In genomic region chr11:37468344-37468743, GRCh38 we compare ENCODE assay signal across 22 cellular contexts.
DNase-seq lines count a peak whose midpoint lies in the region; ATAC-seq, FAIRE-seq and TF ChIP-seq lines count a peak whose summit lies in the region.
"Had no signal": no experiment of that assay in that cellular context is flagged by ENCODE, and none has a peak within 500 bp of the region (broad histone marks: within the 10 kb centered on the region; RNA-seq: fewer than 3 reads in every experiment).

No MANE protein-coding gene starts in this region.

- H3K79me2 ChIP-seq in PC-3 (ENCODE audit: low read length) (no peaks in the 10 kb centered on the region), H1 (ENCODE audit: control insufficient read depth in 1 of 2, insufficient read depth in 2 of 2, low read length in 2 of 2) (no peaks in the 10 kb centered on the region)

- intact Hi-C loops in PC-3 (cut with micrococcal nuclease): loop anchor here (5.0 kb wide), 1 partner anchor 59 kb away; no protein-coding TSS in a partner anchor

- no peak overlapping the region for H3K4ac ChIP-seq in H1 (replicated peaks; ENCODE audit: insufficient read length, low read depth, low read length)

- H3K27ac ChIP-seq in PC-3 (ENCODE audit: low read length) (no peak overlapping the region), H1 (ENCODE audit: low read depth, low read length) (no peak overlapping the region), liver (ENCODE audit: low read depth in 1 of 2, low read length in 2 of 2) (no peak overlapping the region)
- H3K27ac ChIP-seq: GM23248, HL-60, KMS-11 had no signal

- H3K18ac ChIP-seq in H1 (ENCODE audit: extremely low read depth, low read length): no peak overlapping the region

- TF ChIP-seq RAD21 in H1 (IDR thresholded peaks at IDR 0.05 in 1 of 2, conservative IDR thresholded peaks at IDR 0.05 in 1 of 2; ENCODE audit: low read depth in 2 of 2, low read length in 2 of 2) (no peak), liver (IDR thresholded peaks at IDR 0.05) (no peak)

- POLR2A ChIA-PET in PC-3 (lab: Charles Lee; ENCODE audit: unreplicated experiment) (no interaction called here), H1 (lab: Charles Lee; ENCODE audit: partially characterized antibody) (no interaction called here)

- H2BK15ac ChIP-seq in H1 (ENCODE audit: low read length): no peak overlapping the region

- 0 out of 2 replicates have a peak overlapping the region, but pooled peaks have one; percentile 16 for H2AFZ ChIP-seq in PC-3 (ENCODE audit: low read length)
- no peak overlapping the region for H2AFZ ChIP-seq in H1 (ENCODE audit: low read length)
- H2AFZ ChIP-seq: GM23248 had no signal

- H3K9ac ChIP-seq in PC-3 (ENCODE audit: low read length) (no peak overlapping the region), H1 (replicated peaks in 1 of 4; ENCODE audit: extremely low read depth in 1 of 4, low read depth in 3 of 4, low read length in 3 of 4) (no peak overlapping the region), liver (ENCODE audit: low read depth in 1 of 2, low read length in 2 of 2) (no peak overlapping the region)
- H3K9ac ChIP-seq: GM23248, KMS-11 had no signal

- H2BK12ac ChIP-seq in H1 (ENCODE audit: low read depth, low read length): no peak overlapping the region

- H3K9me3 ChIP-seq in PC-3 (ENCODE audit: low read length) (no peaks in the 10 kb centered on the region), H1 (ENCODE audit: insufficient read depth in 2 of 2, low read depth in 1 of 2, low read length in 1 of 2) (no peaks in the 10 kb centered on the region), liver (ENCODE audit: control insufficient read depth in 4 of 4, low read length in 3 of 4) (no peaks in the 10 kb centered on the region)
- H3K9me3 ChIP-seq: BE2C had no signal

- TF ChIP-seq CTCF in PC-3 (conservative IDR thresholded peaks at IDR 0.05; ENCODE audit: low read depth, low read length): no peak
- no peak for TF ChIP-seq CTCF in H1 (IDR thresholded peaks at IDR 0.05; ENCODE audit: control extremely low read depth in 1 of 3, insufficient read depth in 1 of 3, low read depth in 1 of 3, low read length in 3 of 3)
- no peak for TF ChIP-seq CTCF in liver (IDR thresholded peaks at IDR 0.05; ENCODE audit: low read depth, low read length, missing input control)

- no peak for TF ChIP-seq POLR2A in H1 (IDR thresholded peaks at IDR 0.05; ENCODE audit: control extremely low read depth in 1 of 2, low read depth in 2 of 2, low read length in 2 of 2)

- H4K20me1 ChIP-seq in PC-3 (ENCODE audit: low read length): no peaks in the 10 kb centered on the region
- no peaks in the 10 kb centered on the region for H4K20me1 ChIP-seq in H1 (replicated peaks in 1 of 2; ENCODE audit: control insufficient read depth in 1 of 2, insufficient read depth in 2 of 2, low read length in 2 of 2)

- no peaks in the 10 kb centered on the region for H3K9me2 ChIP-seq in PC-3 (replicated peaks; ENCODE audit: low read length)

- TF ChIP-seq EP300 in H1 (IDR thresholded peaks at IDR 0.05; ENCODE audit: borderline replicate concordance in 1 of 2, low read depth in 2 of 2, low read length in 2 of 2): no peak

- no peaks in the 10 kb centered on the region for H3K4me1 ChIP-seq in PC-3 (ENCODE audit: insufficient read depth, low read length)
- no peaks in the 10 kb centered on the region for H3K4me1 ChIP-seq in H1 (replicated peaks in 1 of 4; ENCODE audit: control insufficient read depth in 3 of 4, insufficient read depth in 4 of 4, low read length in 3 of 4)
- peaks cover 0 to 2% (median 0%) of the 10 kb centered on the region in 4 donors for H3K4me1 ChIP-seq in liver (ENCODE audit: control insufficient read depth in 4 of 4, insufficient read depth in 4 of 4, low read length in 3 of 4)
- H3K4me1 ChIP-seq: BE2C had no signal

- no TSS peak for BruUV-seq in PC-3 (replicated peaks; lab: Mats Ljungman, UMichigan)

- ATAC-seq in PC-3 (no peak), HG03095 (IDR thresholded peaks at IDR 0.05; ENCODE audit: unreplicated experiment) (no peak)

- H3K36me3 ChIP-seq in PC-3 (ENCODE audit: low read depth, low read length) (no peaks in the 10 kb centered on the region), H1 (ENCODE audit: control insufficient read depth in 2 of 4, insufficient read depth in 4 of 4, low read length in 3 of 4) (no peaks in the 10 kb centered on the region), liver (ENCODE audit: control insufficient read depth in 4 of 4, insufficient read depth in 3 of 4, low read depth in 1 of 4, low read length in 3 of 4) (no peaks in the 10 kb centered on the region)
- H3K36me3 ChIP-seq: BE2C had no signal

- no peak overlapping the region for H2BK20ac ChIP-seq in H1 (ENCODE audit: low read length)

- H2AK5ac ChIP-seq in H1 (ENCODE audit: low read depth, low read length): no peak overlapping the region

- H3K56ac ChIP-seq in H1 (replicated peaks; ENCODE audit: insufficient read length, low read depth, low read length): no peak overlapping the region

- H3K4me2 ChIP-seq in PC-3 (ENCODE audit: low read length): no peak overlapping the region
- H3K4me2 ChIP-seq in H1 (ENCODE audit: insufficient read depth in 1 of 2, low read depth in 2 of 2, low read length in 2 of 2): no peak overlapping the region
- H3K4me2 ChIP-seq: KMS-11 had no signal

- H3K23me2 ChIP-seq in H1 (ENCODE audit: low read depth, low read length): no peaks in the 10 kb centered on the region

- no peak overlapping the region for H2BK120ac ChIP-seq in H1 (replicated peaks; ENCODE audit: low read depth, low read length)

- H4K8ac ChIP-seq in H1 (ENCODE audit: extremely low read depth, insufficient read depth, low read length): no peak overlapping the region

- H3F3A ChIP-seq in PC-3 (ENCODE audit: low read length, unreplicated experiment): no peaks in the 10 kb centered on the region

- H3K79me1 ChIP-seq in H1 (ENCODE audit: low read depth, low read length): no peaks in the 10 kb centered on the region

- no peak overlapping the region for H3K4me3 ChIP-seq in PC-3 (ENCODE audit: low read length)
- no peak overlapping the region for H3K4me3 ChIP-seq in H1 (ENCODE audit: extremely low read depth in 1 of 4, insufficient read depth in 2 of 4, low read depth in 3 of 4, low read length in 4 of 4)
- no peak overlapping the region for H3K4me3 ChIP-seq in liver (ENCODE audit: low read depth in 1 of 3, low read length in 3 of 3)
- H3K4me3 ChIP-seq: GM23248 had no signal

- no peak for FAIRE-seq in H1 (lab: Jason Lieb, UNC)
- FAIRE-seq: A204.1, D721Med, GM12892, GM18507 had no signal

- no peaks in the 10 kb centered on the region for H3K27me3 ChIP-seq in PC-3 (ENCODE audit: low read length)
- H3K27me3 ChIP-seq in H1 (replicated peaks in 1 of 4; ENCODE audit: control insufficient read depth in 3 of 4, extremely low read depth in 1 of 4, insufficient read depth in 3 of 4, low read length in 3 of 4): no peaks in the 10 kb centered on the region
- no peaks in the 10 kb centered on the region for H3K27me3 ChIP-seq in liver (ENCODE audit: control insufficient read depth in 4 of 4, insufficient read depth in 4 of 4, low read length in 3 of 4)
- H3K27me3 ChIP-seq: BE2C had no signal

- H3K14ac ChIP-seq in H1 (ENCODE audit: insufficient read length): no peak overlapping the region

- no peak overlapping the region for H2BK5ac ChIP-seq in H1 (ENCODE audit: low read depth, low read length)

- no peak overlapping the region for H3K23ac ChIP-seq in H1 (ENCODE audit: insufficient read length)

- 90% methylated on average over 4 of the region's 4 CpGs; no CpG with 5 or more reads in 1 of the 2 experiments for WGBS in H1 (ENCODE audit: extremely low coverage in 1 of 2, insufficient coverage in 1 of 2, insufficient read length in 1 of 2, insufficient replicate concordance in 2 of 2, low coverage in 1 of 2, low lambda C conversion rate in 2 of 2, missing lambda C conversion rate in 1 of 2), 2 experiments
- 43% methylated on average over 4 of the region's 4 CpGs for WGBS in liver

- H4K91ac ChIP-seq in H1 (replicated peaks; ENCODE audit: insufficient read length, low read length): no peak overlapping the region

- CTCF ChIA-PET in PC-3 (lab: Charles Lee): no interaction called here
- CTCF ChIA-PET in H1 (lab: Charles Lee; ENCODE audit: partially characterized antibody): no interaction called here

- DNase-seq in PC-3: peak; percentile 32
- no peak for DNase-seq in H1 (ENCODE audit: low read depth in 1 of 2, low spot score in 2 of 2)
- no peak for DNase-seq in DMS79 (lab: John Stamatoyannopoulos, UW)
- DNase-seq in glomerular visceral epithelial cell (ENCODE audit: extremely low spot score): no peak
- DNase-seq in ecto neural progenitor cell (ENCODE audit: low spot score): no peak
- DNase-seq: ACHN; BE2C; C1 segment of cervical spinal cord; CD4-positive, CD25-positive, alpha-beta regulatory T cell; CD8-positive, alpha-beta memory T cell; COR-L47; GDM1; GM23248; HCEC 1CT had no signal

- H4K5ac ChIP-seq in H1 (ENCODE audit: insufficient read length, low read depth, low read length): no peak overlapping the region

TF ChIP-seq in H1, 55 proteins besides CTCF, POLR2A, EP300 and RAD21:
- TF ChIP-seq JUND (IDR thresholded peaks at IDR 0.05; ENCODE audit: low read length) (no peak), JUN (IDR thresholded peaks at IDR 0.05; ENCODE audit: low read depth, low read length) (no peak), CEBPB (IDR thresholded peaks at IDR 0.05; ENCODE audit: low read depth, low read length) (peak; percentile 79; the same call in 1 of the 2 replicates)

TF ChIP-seq in liver, 16 proteins besides CTCF, POLR2A, EP300 and RAD21 (continues in another document):
- peak; percentile 60 for TF ChIP-seq ATF3 (IDR thresholded peaks at IDR 0.05)
- TF ChIP-seq GABPA (IDR thresholded peaks at IDR 0.05 in 1 of 2, conservative IDR thresholded peaks at IDR 0.05 in 1 of 2): no peak
- TF ChIP-seq FOXA1 (IDR thresholded peaks at IDR 0.05): no peak
- TF ChIP-seq ZBTB33 (IDR thresholded peaks at IDR 0.05): no peak
- TF ChIP-seq HNF4A (conservative IDR thresholded peaks at IDR 0.05): no peak
- no peak for TF ChIP-seq TAF1 (conservative IDR thresholded peaks at IDR 0.05)
- no peak for TF ChIP-seq JUND (IDR thresholded peaks at IDR 0.05)
